ENCODE assay signal across 1 cellular context in genomic region chr4:128513664-128514484, GRCh38.
A peak's percentile ranks its signal among the peaks of the same experiment; 100 is the strongest.
TF ChIP-seq lines count a peak whose summit lies in the region.

No MANE protein-coding gene starts in this region.

TF ChIP-seq in K562, 482 proteins besides CTCF, POLR2A, EP300 and RAD21 (continued from another document and continues in another):
- TF ChIP-seq ZNF175 (CRISPR knock-in tag; IDR thresholded peaks at IDR 0.05; ENCODE audit: low read depth) = peak; percentile 55
- TF ChIP-seq ZNF589 (CRISPR knock-in tag; IDR thresholded peaks at IDR 0.05; ENCODE audit: low read depth) = peak; percentile 16; the same call in 1 of the 2 replicates
- peak; percentile 31; the same call in 1 of the 2 replicates for TF ChIP-seq VEZF1 (CRISPR knock-in tag; IDR thresholded peaks at IDR 0.05)
- TF ChIP-seq HMG20B (CRISPR knock-in tag; IDR thresholded peaks at IDR 0.05) = no peak
- peak; percentile 23; the same call in 1 of the 2 replicates for TF ChIP-seq CXXC5 (CRISPR knock-in tag; IDR thresholded peaks at IDR 0.05)
- TF ChIP-seq POLR2H (tag; IDR thresholded peaks at IDR 0.05; ENCODE audit: low read depth) = peak; percentile 76
- TF ChIP-seq SMARCC2 (IDR thresholded peaks at IDR 0.05; ENCODE audit: low read depth) = no peak
- TF ChIP-seq BACH1 (tag; IDR thresholded peaks at IDR 0.05) = peak; percentile 67
- TF ChIP-seq ZNF324 (CRISPR knock-in tag; IDR thresholded peaks at IDR 0.05) = no peak
- TF ChIP-seq BRD4 (IDR thresholded peaks at IDR 0.05) = no peak
- peak; percentile 68; the same call in 1 of the 2 replicates for TF ChIP-seq NFRKB (IDR thresholded peaks at IDR 0.05; ENCODE audit: low read depth)
- 0 out of 2 replicates have a peak, but pooled peaks have one; percentile 11 for TF ChIP-seq JUND (IDR thresholded peaks at IDR 0.05; ENCODE audit: borderline replicate concordance, low read depth, low read length)
- TF ChIP-seq JUND (tag; IDR thresholded peaks at IDR 0.05; ENCODE audit: borderline replicate concordance, low read depth, low read length) = no peak
- no peak for TF ChIP-seq CREB5 (CRISPR knock-in tag; IDR thresholded peaks at IDR 0.05)
- TF ChIP-seq ELK3 (CRISPR knock-in tag; IDR thresholded peaks at IDR 0.05) = no peak
- no peak for TF ChIP-seq ETV5 (CRISPR knock-in tag; IDR thresholded peaks at IDR 0.05; ENCODE audit: low read depth)
- TF ChIP-seq PYGO2 (tag; IDR thresholded peaks at IDR 0.05) = 0 out of 2 replicates have a peak, but pooled peaks have one; percentile 42
- TF ChIP-seq ZBTB8A (IDR thresholded peaks at IDR 0.05; ENCODE audit: partially characterized antibody) = no peak
- peak; percentile 81; the same call in 1 of the 2 replicates for TF ChIP-seq ESRRA (IDR thresholded peaks at IDR 0.05; ENCODE audit: borderline replicate concordance, low read depth)
- no peak for TF ChIP-seq HNRNPK (IDR thresholded peaks at IDR 0.05; ENCODE audit: low read depth, low read length, poor library complexity, severe bottlenecking)
- no peak for TF ChIP-seq ZBTB17 (CRISPR knock-in tag; IDR thresholded peaks at IDR 0.05)
- TF ChIP-seq ZNF277 (CRISPR knock-in tag; IDR thresholded peaks at IDR 0.05; ENCODE audit: borderline replicate concordance) = no peak
- TF ChIP-seq PHB2 (IDR thresholded peaks at IDR 0.05; ENCODE audit: low read depth) = no peak
- TF ChIP-seq GTF2E2 (tag; IDR thresholded peaks at IDR 0.05) = peak; percentile 31; the same call in 1 of the 2 replicates
- TF ChIP-seq DMBX1 (CRISPR knock-in tag; IDR thresholded peaks at IDR 0.05; ENCODE audit: borderline replicate concordance) = peak; percentile 40; the same call in 1 of the 2 replicates
- TF ChIP-seq CEBPZ (IDR thresholded peaks at IDR 0.05; ENCODE audit: borderline replicate concordance, low read depth, low read length) = no peak
- TF ChIP-seq PHF8 (IDR thresholded peaks at IDR 0.05; ENCODE audit: borderline replicate concordance, low read length) = no peak
- TF ChIP-seq ZSCAN32 (CRISPR knock-in tag; IDR thresholded peaks at IDR 0.05) = peak; percentile 56; the same call in 1 of the 2 replicates
- no peak for TF ChIP-seq SRSF3 (IDR thresholded peaks at IDR 0.05; ENCODE audit: insufficient read depth, low read length)
- 0 out of 2 replicates have a peak, but pooled peaks have one; percentile 14 for TF ChIP-seq CTBP1 (IDR thresholded peaks at IDR 0.05; ENCODE audit: borderline replicate concordance)
- no peak for TF ChIP-seq ZNF76 (CRISPR knock-in tag; IDR thresholded peaks at IDR 0.05; ENCODE audit: borderline replicate concordance)
- peak; percentile 23; the same call in 1 of the 2 replicates for TF ChIP-seq NFE2L1 (tag; IDR thresholded peaks at IDR 0.05; ENCODE audit: borderline replicate concordance, low read depth)
- no peak for TF ChIP-seq ATF1 (CRISPR knock-in tag; IDR thresholded peaks at IDR 0.05)
- TF ChIP-seq ATF1 (tag; IDR thresholded peaks at IDR 0.05) = 0 out of 2 replicates have a peak, but pooled peaks have one; percentile 16
- TF ChIP-seq ZMIZ1 (IDR thresholded peaks at IDR 0.05; ENCODE audit: low read depth in 2 of 2, low read length in 2 of 2) = no peak
- no peak for TF ChIP-seq GABPB2 (CRISPR knock-in tag; conservative IDR thresholded peaks at IDR 0.05)
- no peak for TF ChIP-seq TCF7 (IDR thresholded peaks at IDR 0.05; ENCODE audit: borderline replicate concordance)
- 0 out of 2 replicates have a peak, but pooled peaks have one; percentile 29 for TF ChIP-seq HDAC8 (tag; IDR thresholded peaks at IDR 0.05)
- TF ChIP-seq ZBTB7A (IDR thresholded peaks at IDR 0.05; ENCODE audit: borderline replicate concordance, control insufficient read depth, low read depth, low read length) = no peak
- peak; percentile 60 for TF ChIP-seq SMAD4 (CRISPR knock-in tag; conservative IDR thresholded peaks at IDR 0.05)
- no peak; the same call in 1 of the 2 replicates for TF ChIP-seq TCFL5 (CRISPR knock-in tag; conservative IDR thresholded peaks at IDR 0.05)
- no peak for TF ChIP-seq HES1 (IDR thresholded peaks at IDR 0.05; ENCODE audit: low read depth)
- TF ChIP-seq TRIM28 (IDR thresholded peaks at IDR 0.05) = no peak
- TF ChIP-seq SRF (CRISPR knock-in tag; IDR thresholded peaks at IDR 0.05) = no peak
- TF ChIP-seq ATF3 (IDR thresholded peaks at IDR 0.05) = peak; percentile 94
- TF ChIP-seq ATF3 (CRISPR knock-in tag; conservative IDR thresholded peaks at IDR 0.05) = no peak
- no peak for TF ChIP-seq FOXA3 (CRISPR knock-in tag; conservative IDR thresholded peaks at IDR 0.05 in 1 of 2, IDR thresholded peaks at IDR 0.05 in 1 of 2)
- no peak for TF ChIP-seq ZNF133 (CRISPR knock-in tag; IDR thresholded peaks at IDR 0.05)
- TF ChIP-seq REST (CRISPR knock-in tag; IDR thresholded peaks at IDR 0.05; ENCODE audit: low read depth) = no peak
- TF ChIP-seq CEBPB (tag; IDR thresholded peaks at IDR 0.05) = peak; percentile 49; the same call in 1 of the 2 replicates
- peak; percentile 73; the same call in 1 of the 2 replicates for TF ChIP-seq DDX20 (tag; IDR thresholded peaks at IDR 0.05; ENCODE audit: low read depth)
- no peak for TF ChIP-seq IRF2 (CRISPR knock-in tag; IDR thresholded peaks at IDR 0.05)
